In the genomic region with DNA sequence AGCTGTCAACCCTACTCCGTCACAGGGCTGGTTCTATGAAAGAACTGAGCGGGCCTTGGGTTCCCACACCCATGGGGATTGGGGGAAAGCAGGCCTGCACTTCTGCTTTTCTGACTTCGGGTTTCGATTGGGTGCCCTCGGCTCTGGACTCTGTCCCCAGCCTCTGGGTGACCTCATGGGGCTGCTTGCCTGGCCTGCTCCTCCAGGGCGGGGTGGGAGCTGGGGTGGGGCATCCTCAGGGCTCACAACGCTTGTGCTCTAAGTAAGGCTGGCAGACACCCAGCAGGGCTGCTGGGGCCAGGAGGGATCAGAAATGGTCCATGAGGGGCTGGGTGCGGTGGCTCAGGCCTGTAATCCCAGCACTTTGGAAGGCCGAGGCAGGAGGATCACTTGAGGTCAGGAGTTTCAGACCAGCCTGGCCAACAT, we compare ENCODE assay signal across 14 cellular contexts.
DNase-seq lines count a peak whose midpoint lies in the region; FAIRE-seq and TF ChIP-seq lines count a peak whose summit lies in the region.
"Had no signal": no experiment of that assay in that cellular context is flagged by ENCODE, and none has a peak within 500 bp of the region (broad histone marks: within the 10 kb centered on the region; RNA-seq: fewer than 3 reads in every experiment).

No MANE protein-coding gene starts in this region.

- H3F3A ChIP-seq in MM.1S (ENCODE audit: insufficient read depth, low read length): peaks cover 3% of the 10 kb centered on the region; the same call in 1 of the 2 replicates

- no peak overlapping the region for H2AFZ ChIP-seq in MM.1S (ENCODE audit: low read length)

- no peak overlapping the region for H3K4me3 ChIP-seq in MM.1S (ENCODE audit: low read length)

- TF ChIP-seq CTCF in MM.1S (IDR thresholded peaks at IDR 0.05; ENCODE audit: low read length): no peak
- TF ChIP-seq CTCF in GM10266 (IDR thresholded peaks at IDR 0.05; ENCODE audit: control insufficient read depth, insufficient read depth, low read depth, missing control alignments): no peak

- peaks cover 62% of the 10 kb centered on the region for H3K79me2 ChIP-seq in MM.1S (ENCODE audit: low read length)

- H3K4me2 ChIP-seq in MM.1S (ENCODE audit: low read depth, low read length): no peak overlapping the region
- H3K4me2 ChIP-seq: SK-N-SH had no signal

- H3K9me3 ChIP-seq in MM.1S (replicated peaks; ENCODE audit: insufficient read depth, low read length): no peaks in the 10 kb centered on the region
- H3K9me3 ChIP-seq: SK-N-SH had no signal

- no peaks in the 10 kb centered on the region for H3K36me3 ChIP-seq in MM.1S (replicated peaks; ENCODE audit: insufficient read depth, low read length)

- H3K27me3 ChIP-seq in MM.1S (replicated peaks; ENCODE audit: insufficient read depth, low read length): no peaks in the 10 kb centered on the region

- no peak overlapping the region for H3K27ac ChIP-seq in MM.1S (ENCODE audit: low read length)

- H3K9me2 ChIP-seq in MM.1S (replicated peaks; ENCODE audit: insufficient read depth, low read length): no peaks in the 10 kb centered on the region
- H3K9me2 ChIP-seq: SK-N-SH had no signal

- FAIRE-seq in GM18507 (lab: Jason Lieb, UNC): peak; percentile 79
- FAIRE-seq: GM12892 had no signal

- peaks cover 25% of the 10 kb centered on the region for H3K4me1 ChIP-seq in MM.1S (ENCODE audit: low read length)

- no peak overlapping the region for H3K9ac ChIP-seq in MM.1S (ENCODE audit: low read length)
- H3K9ac ChIP-seq: SK-N-SH had no signal

- DNase-seq in GM18507 (ENCODE audit: extremely low spot score, insufficient read length, low read depth) (no peak), MV-4-11 (lab: John Stamatoyannopoulos, UW) (peak; percentile 93), germinal center (ENCODE audit: low spot score) (peak; percentile 78), pons (ENCODE audit: low spot score) (peak; percentile 53), MM.1S (no peak), iPS-NIHi7 (ENCODE audit: extremely low spot score) (no peak), NCI-H226 (no peak), GM10266 (ENCODE audit: extremely low spot score) (no peak)
- DNase-seq: activated CD4-positive, alpha-beta memory T cell treated with anti-CD3 and anti-CD28 coated beads, Interleukin-2, amount 10 ng/mL, durations not matched to agents 7 days and 5 days; activated naive CD8-positive, alpha-beta T cell treated with anti-CD3 and anti-CD28 coated beads, Interleukin-2, amount 10 ng/mL, durations not matched to agents 7 days and 5 days; CD4-positive, alpha-beta T cell; dermis blood vessel endothelial cell; SK-N-SH had no signal

- H4K20me1 ChIP-seq in MM.1S (ENCODE audit: insufficient read depth, low read length): no peaks in the 10 kb centered on the region

Comparison
In these comparisons a context has a peak if more than half of its experiments do, and no peak if none do; other contexts are left out.
1. DNase-seq: peak in MV-4-11 (single experiment), germinal center (single experiment) and pons (single experiment); none in GM18507 (single experiment), MM.1S (single experiment), iPS-NIHi7 (single experiment), NCI-H226 (single experiment) and GM10266 (single experiment).